10 cellular contexts compared by ENCODE assay signal in the genomic region with DNA sequence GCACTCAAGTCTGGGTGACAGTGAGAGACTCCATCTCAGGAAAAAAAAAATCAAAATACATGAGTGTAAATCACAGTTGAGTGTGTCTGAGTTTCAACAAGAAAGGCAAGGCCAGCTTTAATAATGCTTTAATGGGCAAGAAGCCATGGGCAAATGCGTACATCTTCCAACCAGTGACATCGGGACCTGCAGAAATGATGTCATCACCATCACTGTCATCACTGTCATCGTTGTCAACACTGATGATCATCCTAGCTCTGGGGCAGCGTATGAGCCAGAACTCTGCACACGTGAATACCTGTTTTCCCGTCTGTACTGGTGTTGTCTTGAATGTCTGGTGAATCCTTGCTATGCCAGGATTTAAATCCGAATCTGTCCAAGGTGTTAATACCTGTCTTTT.
"Had no signal": no experiment of that assay in that cellular context is flagged by ENCODE, and none has a peak within 500 bp of the region (broad histone marks: within the 10 kb centered on the region; RNA-seq: fewer than 3 reads in every experiment).

No MANE protein-coding gene starts in this region.

- ATAC-seq: GM23338, HCT116 had no signal

- H3K9me3 ChIP-seq: HAP-1 had no signal

- H3K36me3 ChIP-seq: HAP-1 had no signal

- H3K9ac ChIP-seq: GM23248 had no signal

- H3K4me2 ChIP-seq: GM23338 had no signal

- FAIRE-seq: H1, H54 had no signal

- H3K4me1 ChIP-seq: HAP-1 had no signal

- H3K4me3 ChIP-seq: GM23248, GM23338, HAP-1 had no signal

- H2AFZ ChIP-seq: GM23248, GM23338 had no signal

- H3K27ac ChIP-seq: GM23248 had no signal

- DNase-seq: GM23248, GOT3, H9, HCEC 1CT, HFFc6 had no signal
